Comparison of ENCODE assay signal across 17 cellular contexts in genomic region chr12:63967358-63967757, GRCh38.
DNase-seq lines count a peak whose midpoint lies in the region; ATAC-seq and TF ChIP-seq lines count a peak whose summit lies in the region.
"Had no signal": no experiment of that assay in that cellular context is flagged by ENCODE, and none has a peak within 500 bp of the region (broad histone marks: within the 10 kb centered on the region; RNA-seq: fewer than 3 reads in every experiment).

No MANE protein-coding gene starts in this region.

- no peak overlapping the region for H3K27ac ChIP-seq in WERI-Rb-1
- H3K27ac ChIP-seq: coronary artery, heart right ventricle, ovary had no signal

- peaks cover 2% of the 10 kb centered on the region; the same call in 1 of the 2 replicates for H3K36me3 ChIP-seq in MG63
- no peaks in the 10 kb centered on the region for H3K36me3 ChIP-seq in WERI-Rb-1
- H3K36me3 ChIP-seq: heart right ventricle, ovary had no signal

- no peaks in the 10 kb centered on the region for H3K9me3 ChIP-seq in MG63
- H3K9me3 ChIP-seq in WERI-Rb-1 (ENCODE audit: severe bottlenecking), result no peaks in the 10 kb centered on the region
- H3K9me3 ChIP-seq: heart right ventricle, ovary had no signal

- no peaks in the 10 kb centered on the region for H3K27me3 ChIP-seq in MG63
- no peaks in the 10 kb centered on the region for H3K27me3 ChIP-seq in WERI-Rb-1 (ENCODE audit: insufficient read depth, low read depth, severe bottlenecking)
- H3K27me3 ChIP-seq: heart right ventricle, ovary had no signal

- H3K9me3 Mint-ChIP-seq in progenitor cell of endocrine pancreas (ENCODE audit: low read depth), result no peaks in the 10 kb centered on the region

- H3K27me3 Mint-ChIP-seq in progenitor cell of endocrine pancreas, result no peaks in the 10 kb centered on the region

- ATAC-seq in left lobe of liver (no peak), GM19023 (IDR thresholded peaks at IDR 0.05; ENCODE audit: unreplicated experiment) (no peak)
- ATAC-seq: activated CD8-positive, alpha-beta T cell treated with anti-CD3 and anti-CD28 coated beads, Interleukin-2, amount 10 ng/mL, durations not matched to agents 7 days and 5 days; heart right ventricle had no signal

- no peak for TF ChIP-seq CTCF in cardiac fibroblast (IDR thresholded peaks at IDR 0.05; ENCODE audit: low read depth, low read length)
- no peak for TF ChIP-seq CTCF in progenitor cell of endocrine pancreas (IDR thresholded peaks at IDR 0.05; ENCODE audit: unreplicated experiment)
- TF ChIP-seq CTCF in WERI-Rb-1 (IDR thresholded peaks at IDR 0.05; ENCODE audit: low read depth, low read length), result no peak

- no peaks in the 10 kb centered on the region for H3K36me3 Mint-ChIP-seq in progenitor cell of endocrine pancreas (ENCODE audit: insufficient read depth)

- in situ Hi-C loops in Caki2 (cut with HindIII; ENCODE audit: low pct_unique_long_range_greater_than_20kb, low sequenced_read_pairs), result no loop called here

- no peak overlapping the region for H3K4me3 Mint-ChIP-seq in progenitor cell of endocrine pancreas (ENCODE audit: low read depth)
- H3K4me3 Mint-ChIP-seq: activated CD8-positive, alpha-beta T cell treated with anti-CD3 and anti-CD28 coated beads, Interleukin-2, amount 10 ng/mL, durations not matched to agents 7 days and 5 days; B cell had no signal

- DNase-seq in Caki2 (ENCODE audit: low read depth), result peak; percentile 44
- peak; percentile 9 for DNase-seq in MG63
- DNase-seq in cardiac fibroblast (ENCODE audit: low read depth in 2 of 2), result peak; percentile 54 to 70
- peak; percentile 46 for DNase-seq in kidney glomerular epithelial cell (lab: John Stamatoyannopoulos, UW)
- no peak for DNase-seq in progenitor cell of endocrine pancreas (ENCODE audit: low spot score, unreplicated experiment)
- no peak for DNase-seq in left lobe of liver (ENCODE audit: low spot score)
- no peak for DNase-seq in WERI-Rb-1
- DNase-seq: activated CD8-positive, alpha-beta T cell treated with anti-CD3 and anti-CD28 coated beads, Interleukin-2, amount 10 ng/mL, durations not matched to agents 7 days and 5 days; activated naive CD4-positive, alpha-beta T cell; DND-41; heart right ventricle; NCI-H526 treated with DMSO at 0.1 percent for 48 hours; ovary; T-helper 9 cell had no signal

- peaks cover 8% of the 10 kb centered on the region for H3K4me1 Mint-ChIP-seq in progenitor cell of endocrine pancreas (ENCODE audit: low read depth)
- H3K4me1 Mint-ChIP-seq: B cell had no signal

- no peak overlapping the region for H3K4me3 ChIP-seq in MG63
- H3K4me3 ChIP-seq in cardiac fibroblast (replicated peaks in 1 of 2; ENCODE audit: low read depth in 2 of 2, low read length in 2 of 2), result no peak overlapping the region
- no peak overlapping the region for H3K4me3 ChIP-seq in WERI-Rb-1 (ENCODE audit: low read depth, low read length)
- H3K4me3 ChIP-seq: coronary artery, heart right ventricle, ovary had no signal

- H3K27ac Mint-ChIP-seq in progenitor cell of endocrine pancreas, result no peak overlapping the region
- H3K27ac Mint-ChIP-seq: activated CD8-positive, alpha-beta T cell treated with anti-CD3 and anti-CD28 coated beads, Interleukin-2, amount 10 ng/mL, durations not matched to agents 7 days and 5 days; B cell had no signal

Comparison
In these comparisons a context has a peak if more than half of its experiments do, and no peak if none do; other contexts are left out.
1. DNase-seq: peak in Caki2 (single experiment), MG63 (single experiment), cardiac fibroblast (2 of 2) and kidney glomerular epithelial cell (single experiment); none in progenitor cell of endocrine pancreas (single experiment), left lobe of liver (single experiment) and WERI-Rb-1 (single experiment).